In genomic region chr1:68376441-68376840, GRCh38 we compare ENCODE assay signal across 29 cellular contexts.
"Had no signal": no experiment of that assay in that cellular context is flagged by ENCODE, and none has a peak within 500 bp of the region (broad histone marks: within the 10 kb centered on the region; RNA-seq: fewer than 3 reads in every experiment).

No MANE protein-coding gene starts in this region.

- H3K27me3 Mint-ChIP-seq: activated CD4-positive, alpha-beta memory T cell treated with anti-CD3 and anti-CD28 coated beads, Interleukin-2, amount 10 ng/mL, durations not matched to agents 7 days and 5 days; activated CD8-positive, alpha-beta memory T cell treated with anti-CD3 and anti-CD28 coated beads, Interleukin-2, amount 10 ng/mL, durations not matched to agents 7 days and 5 days; activated naive CD8-positive, alpha-beta T cell treated with anti-CD3 and anti-CD28 coated beads for 36 hours; activated T-helper 17 cell treated with anti-CD3 and anti-CD28 coated beads, Interleukin-2, amount 50 U/mL, for 72 hours had no signal

- H3K4me2 ChIP-seq: PC-9 had no signal

- H3K4me1 ChIP-seq: ascending aorta had no signal

- H3K4me3 Mint-ChIP-seq: activated CD4-positive, alpha-beta memory T cell treated with anti-CD3 and anti-CD28 coated beads, Interleukin-2, amount 10 ng/mL, durations not matched to agents 7 days and 5 days; activated CD8-positive, alpha-beta memory T cell treated with anti-CD3 and anti-CD28 coated beads, Interleukin-2, amount 10 ng/mL, durations not matched to agents 7 days and 5 days; activated naive CD8-positive, alpha-beta T cell treated with anti-CD3 and anti-CD28 coated beads for 36 hours; activated T-helper 17 cell treated with anti-CD3 and anti-CD28 coated beads, Interleukin-2, amount 50 U/mL, for 72 hours had no signal

- H3K36me3 Mint-ChIP-seq: activated CD8-positive, alpha-beta memory T cell treated with anti-CD3 and anti-CD28 coated beads, Interleukin-2, amount 10 ng/mL, durations not matched to agents 7 days and 5 days; activated naive CD8-positive, alpha-beta T cell treated with anti-CD3 and anti-CD28 coated beads for 36 hours had no signal

- H3K4me3 ChIP-seq: ascending aorta, cardiac muscle cell, PC-9 had no signal

- H3K27ac ChIP-seq: ascending aorta, cardiac muscle cell, PC-9, RWPE1, WERI-Rb-1 had no signal

- H3K9me3 Mint-ChIP-seq: activated naive CD8-positive, alpha-beta T cell treated with anti-CD3 and anti-CD28 coated beads for 36 hours; activated T-helper 17 cell treated with anti-CD3 and anti-CD28 coated beads, Interleukin-2, amount 50 U/mL, for 72 hours had no signal

- H3K27ac Mint-ChIP-seq: activated CD4-positive, alpha-beta memory T cell treated with anti-CD3 and anti-CD28 coated beads, Interleukin-2, amount 10 ng/mL, durations not matched to agents 7 days and 5 days; activated CD8-positive, alpha-beta memory T cell treated with anti-CD3 and anti-CD28 coated beads, Interleukin-2, amount 10 ng/mL, durations not matched to agents 7 days and 5 days; activated naive CD8-positive, alpha-beta T cell treated with anti-CD3 and anti-CD28 coated beads for 36 hours; activated T-helper 17 cell treated with anti-CD3 and anti-CD28 coated beads, Interleukin-2, amount 50 U/mL, for 72 hours had no signal

- H3K4me1 Mint-ChIP-seq: activated CD4-positive, alpha-beta memory T cell treated with anti-CD3 and anti-CD28 coated beads, Interleukin-2, amount 10 ng/mL, durations not matched to agents 7 days and 5 days; activated CD8-positive, alpha-beta memory T cell treated with anti-CD3 and anti-CD28 coated beads, Interleukin-2, amount 10 ng/mL, durations not matched to agents 7 days and 5 days; activated naive CD8-positive, alpha-beta T cell treated with anti-CD3 and anti-CD28 coated beads for 36 hours; activated T-helper 17 cell treated with anti-CD3 and anti-CD28 coated beads, Interleukin-2, amount 50 U/mL, for 72 hours had no signal

- H3K36me3 ChIP-seq: ascending aorta, cardiac muscle cell, WERI-Rb-1 had no signal

- ATAC-seq: activated CD8-positive, alpha-beta memory T cell treated with anti-CD3 and anti-CD28 coated beads, Interleukin-2, amount 10 ng/mL, durations not matched to agents 7 days and 5 days; activated T-helper 17 cell treated with anti-CD3 and anti-CD28 coated beads, Interleukin-2, amount 50 U/mL, for 72 hours; Right ventricle myocardium inferior had no signal

- DNase-seq: activated CD4-positive, alpha-beta memory T cell treated with anti-CD3 and anti-CD28 coated beads, Interleukin-2, amount 10 ng/mL, durations not matched to agents 7 days and 5 days; activated CD4-positive, alpha-beta T cell treated with anti-CD3 and anti-CD28 coated beads for 1 hour; activated CD4-positive, alpha-beta T cell treated with anti-CD3 and anti-CD28 coated beads for 48 hours; activated CD4-positive, CD25-positive, alpha-beta regulatory T cell; activated CD8-positive, alpha-beta memory T cell treated with anti-CD3 and anti-CD28 coated beads for 24 hours; activated CD8-positive, alpha-beta memory T cell treated with anti-CD3 and anti-CD28 coated beads, Interleukin-2, amount 10 ng/mL, durations not matched to agents 7 days and 5 days; activated CD8-positive, alpha-beta memory T cell treated with anti-CD3 and anti-CD28 coated beads, Interleukin-2, amount 50 U/mL, for 48 hours; activated effector memory CD4-positive, alpha-beta T cell treated with anti-CD3 and anti-CD28 coated beads, Interleukin-2, amount 50 U/mL, for 16 hours; activated naive CD4-positive, alpha-beta T cell; activated naive CD4-positive, alpha-beta T cell treated with anti-CD3 and anti-CD28 coated beads, Interleukin-2, amount 50 U/mL, for 16 hours; activated naive CD8-positive, alpha-beta T cell treated with anti-CD3 and anti-CD28 coated beads for 36 hours; activated T-cell treated with anti-CD3 and anti-CD28 coated beads, Interleukin-2, amount 50 U/mL, for 48 hours; KG1; NCI-H1092 treated with DMSO at 0.1 percent for 48 hours; NCI-H1417 treated with DMSO at 0.1 percent for 48 hours; NCI-H187 treated with DMSO at 0.1 percent for 48 hours; NCI-H2081; NCI-H2227 treated with DMSO at 0.1 percent for 48 hours; NCI-H69; NK-92 treated with Interleukin-12 subunit alpha and Interleukin-12 subunit beta, amount 100 ng/mL, for 24 hours; PC-9; SIG-M5; T1000; WERI-Rb-1 had no signal

- H2AFZ ChIP-seq: PC-9 had no signal

- H3K9me3 ChIP-seq: ascending aorta had no signal

- H3K27me3 ChIP-seq: ascending aorta, cardiac muscle cell had no signal
